In genomic region chr17:75784473-75785015, GRCh38 we compare ENCODE assay signal across 8 cellular contexts. TPM values are rescaled to one million over a fixed set of nuclear protein-coding genes. Genes with fewer than 3 reads are reported as not detected.
DNase-seq lines count a peak whose midpoint lies in the region; ATAC-seq and TF ChIP-seq lines count a peak whose summit lies in the region.

Gene UNK, plus strand, starts transcription at chr17:75784806. Its CDS starts 75 bp downstream, at chr17:75784881.

- H3K9ac ChIP-seq in GM23248 (peak within 1 kb of the TSS; percentile 93), Karpas-422 (ENCODE audit: low read length) (peak within 1 kb of the TSS; percentile 93)

- H3K9me3 Mint-ChIP-seq in activated T-cell treated with anti-CD3 and anti-CD28 coated beads, Interleukin-2, amount 50 U/mL, for 4 hours = no peaks in the 10 kb centered on the region

- peaks cover 44% of the 10 kb centered on the region for H3K4me1 Mint-ChIP-seq in activated T-cell treated with anti-CD3 and anti-CD28 coated beads, Interleukin-2, amount 50 U/mL, for 4 hours (ENCODE audit: low read depth)

- peaks cover 44% of the 10 kb centered on the region for H3F3A ChIP-seq in GM23248 (ENCODE audit: insufficient read depth)

- peak; percentile 96 for DNase-seq in DMS114 treated with DMSO at 0.1 percent for 48 hours (lab: John Stamatoyannopoulos, UW; ENCODE audit: unreplicated experiment)
- DNase-seq in GM23248 = peak; percentile 99
- DNase-seq in Karpas-422 = peak; percentile 99
- DNase-seq in Peyer's patch = peak; percentile 95 to 99 (median 96)
- peak; percentile 92 for DNase-seq in activated T-cell treated with anti-CD3 and anti-CD28 coated beads, Interleukin-2, amount 50 U/mL, for 4 hours
- DNase-seq in erythroblast (lab: John Stamatoyannopoulos, UW) = peak; percentile 99
- DNase-seq in mucosa of gallbladder (ENCODE audit: low spot score) = peak; percentile 99
- peak; percentile 87 to 92 for DNase-seq in stimulated activated CD8-positive, alpha-beta memory T cell treated with anti-CD3 and anti-CD28 coated beads, Interleukin-4, amount 100 ng/mL, for 1 hour (ENCODE audit: low read depth in 2 of 2, low spot score in 1 of 2)

- peak within 1 kb of the TSS; percentile 94 for H2AFZ ChIP-seq in GM23248
- H2AFZ ChIP-seq in Karpas-422 (ENCODE audit: low read length) = peak within 1 kb of the TSS; percentile 60; the same call in 1 of the 2 replicates

- H3K4me1 ChIP-seq in GM23248 (ENCODE audit: insufficient read depth) (peaks cover 31% of the 10 kb centered on the region), Karpas-422 (ENCODE audit: low read length) (peaks cover 56% of the 10 kb centered on the region), Peyer's patch (peaks cover 0 to 28% (median 13%) of the 10 kb centered on the region in 4 donors)

- H3K9me2 ChIP-seq in GM23248 (ENCODE audit: insufficient read depth) = no peaks in the 10 kb centered on the region
- H3K9me2 ChIP-seq in Karpas-422 (replicated peaks; ENCODE audit: insufficient read depth, low read length) = no peaks in the 10 kb centered on the region

- no peaks in the 10 kb centered on the region for H4K20me1 ChIP-seq in GM23248 (ENCODE audit: insufficient read depth)
- no peaks in the 10 kb centered on the region for H4K20me1 ChIP-seq in Karpas-422 (ENCODE audit: insufficient read depth, low read depth, low read length)

- H3K9me3 ChIP-seq in GM23248 (ENCODE audit: low read depth) (no peaks in the 10 kb centered on the region), Karpas-422 (ENCODE audit: low read length) (no peaks in the 10 kb centered on the region), Peyer's patch (no peaks in the 10 kb centered on the region)

- H3K27me3 Mint-ChIP-seq in activated T-cell treated with anti-CD3 and anti-CD28 coated beads, Interleukin-2, amount 50 U/mL, for 4 hours (ENCODE audit: low read depth) = no peaks in the 10 kb centered on the region

- H3K36me3 Mint-ChIP-seq in activated T-cell treated with anti-CD3 and anti-CD28 coated beads, Interleukin-2, amount 50 U/mL, for 4 hours (ENCODE audit: insufficient read depth) = peaks cover 1% of the 10 kb centered on the region

- in situ Hi-C loops in GM23248 (cut with MboI) = no loop called here

- H3K36me3 ChIP-seq in GM23248 (ENCODE audit: low read depth) (no peaks in the 10 kb centered on the region), Karpas-422 (ENCODE audit: insufficient read depth, low read length) (peaks cover 4% of the 10 kb centered on the region; the same call in 1 of the 2 replicates), Peyer's patch (no peaks in the 10 kb centered on the region)

- H3K4me3 ChIP-seq in GM23248 (peak within 1 kb of the TSS; percentile 75), Karpas-422 (ENCODE audit: low read length) (peak within 1 kb of the TSS; percentile 85), Peyer's patch (peak within 1 kb of the TSS; percentile 72 to 83 (median 76))

- peaks cover 34% of the 10 kb centered on the region for H3K79me2 ChIP-seq in GM23248 (ENCODE audit: insufficient read depth)
- H3K79me2 ChIP-seq in Karpas-422 (ENCODE audit: low read length) = peaks cover 45% of the 10 kb centered on the region

- TF ChIP-seq POLR2A in Peyer's patch (IDR thresholded peaks at IDR 0.05) (peak in 1 of 2 donors; percentile 51), erythroblast (IDR thresholded peaks at IDR 0.05; ENCODE audit: low read length) (peak; percentile 72)

- H3K4me3 Mint-ChIP-seq in activated T-cell treated with anti-CD3 and anti-CD28 coated beads, Interleukin-2, amount 50 U/mL, for 4 hours = peak within 1 kb of the TSS; percentile 85

- peak; percentile 76 for ATAC-seq in activated T-cell treated with anti-CD3 and anti-CD28 coated beads, Interleukin-2, amount 50 U/mL, for 4 hours

- peak within 1 kb of the TSS; percentile 91 for H3K4me2 ChIP-seq in GM23248 (ENCODE audit: unreplicated experiment)
- H3K4me2 ChIP-seq in Karpas-422 (ENCODE audit: low read depth, low read length, poor library complexity, severe bottlenecking) = peak within 1 kb of the TSS; percentile 89

- peak within 1 kb of the TSS; percentile 99 for H3K27ac ChIP-seq in GM23248
- H3K27ac ChIP-seq in Karpas-422 (ENCODE audit: low read length) = peak within 1 kb of the TSS; percentile 95
- H3K27ac ChIP-seq in Peyer's patch = peak within 1 kb of the TSS; percentile 99 to 100 (median 100)

- no peaks in the 10 kb centered on the region for H3K27me3 ChIP-seq in GM23248 (replicated peaks; ENCODE audit: insufficient read depth)
- no peaks in the 10 kb centered on the region for H3K27me3 ChIP-seq in Karpas-422 (ENCODE audit: low read length)
- H3K27me3 ChIP-seq in Peyer's patch = no peaks in the 10 kb centered on the region

- TF ChIP-seq CTCF in Peyer's patch (IDR thresholded peaks at IDR 0.05) = peak in 2 of 6 experiments; percentile 17 to 25

- WGBS in GM23248 (ENCODE audit: low coverage in 1 of 2, low lambda C conversion rate in 2 of 2, missing lambda C conversion rate in 2 of 2), 2 experiments = 1 to 2% methylated on average over 27 to 38 of the region's 45 CpGs

RNA-seq across cellular contexts. Expression of gene UNK, which starts in this region (rescaled TPM):
- 11.5 and 20.2 TPM in 2 replicates for total RNA-seq in GM23248 (2014; rRNA removed; shearing (Covaris generic))
- polyA plus RNA-seq in GM23248 (2016; fragmentation: Nextera tagmentation; extraction: Ambion mirVana) = 12.4 and 13.3 TPM in 2 replicates
- total RNA-seq in Karpas-422 (2014; rRNA removed; shearing (Covaris generic); ENCODE audit: low replicate concordance) = 22.9 and 49.0 TPM in 2 replicates
- total RNA-seq in Peyer's patch = 100 to 1,000 TPM in 1 of 4 donors, 10 to 100 TPM in 3; 18.9 to 108 (median 30.6) TPM
- total RNA-seq in activated T-cell treated with anti-CD3 and anti-CD28 coated beads, Interleukin-2, amount 50 U/mL, for 4 hours = 10 to 100 TPM; 21.0 to 24.5 (median 22.6) TPM
- 26.6 TPM for total RNA-seq in mucosa of gallbladder

Comparison
In these comparisons a context has a peak if more than half of its experiments do, and no peak if none do; other contexts are left out.
1. Peak in every context shown above with its lines: DNase-seq, ATAC-seq, H3K4me3 ChIP-seq and H3K27ac ChIP-seq.